Comparison of ENCODE assay signal across 10 cellular contexts in the genomic region with DNA sequence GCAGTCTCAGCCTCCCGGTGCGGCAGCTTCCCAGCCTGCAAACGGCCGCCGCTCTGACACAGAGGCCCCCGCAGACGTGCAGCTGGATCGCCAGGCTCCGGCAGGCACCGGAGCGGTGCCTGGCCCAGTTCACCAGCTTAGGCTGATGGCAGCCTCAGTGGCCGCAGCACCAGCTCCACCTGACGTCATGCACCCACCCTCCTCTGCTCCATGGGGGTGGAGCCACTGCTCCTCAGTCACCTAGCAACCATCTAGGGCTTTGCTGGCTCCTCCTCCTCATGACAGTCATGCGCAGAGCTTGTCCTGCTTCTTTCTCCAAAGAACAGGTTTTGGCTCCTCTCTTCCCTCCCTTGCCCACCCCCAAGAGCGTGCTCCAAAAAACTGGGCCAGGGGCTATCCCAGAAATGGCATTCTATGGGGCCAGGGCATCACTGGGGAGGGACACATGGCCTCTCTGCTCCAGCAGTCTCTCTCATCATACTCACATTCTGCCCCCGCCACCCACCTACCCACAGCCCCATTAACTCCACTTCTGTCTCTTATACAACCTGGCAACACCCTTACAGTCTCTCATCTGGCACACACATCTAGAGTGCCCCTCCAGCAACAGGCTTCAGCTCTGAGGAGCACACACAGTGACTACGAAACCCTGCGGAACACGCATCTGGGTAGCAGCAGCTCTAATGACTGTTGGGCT. TPM values are rescaled to one million over a fixed set of nuclear protein-coding genes. Genes with fewer than 3 reads are reported as not detected.
DNase-seq lines count a peak whose midpoint lies in the region; ATAC-seq and TF ChIP-seq lines count a peak whose summit lies in the region.
"Had no signal": no experiment of that assay in that cellular context is flagged by ENCODE, and none has a peak within 500 bp of the region (broad histone marks: within the 10 kb centered on the region; RNA-seq: fewer than 3 reads in every experiment).

No MANE protein-coding gene starts in this region.

- H3K36me3 ChIP-seq in ACC112 (ENCODE audit: insufficient read depth, low read length) (peaks cover 16% of the 10 kb centered on the region; the same call in 1 of the 2 replicates), thoracic aorta (peaks cover 33% of the 10 kb centered on the region)

- H3K27ac ChIP-seq in ACC112 (ENCODE audit: low read depth, low read length) (no peak overlapping the region), thoracic aorta (peak overlapping the region in 1 of 2 donors; percentile 27)
- H3K27ac ChIP-seq: C4-2B, SJSA1 had no signal

- H3K9me3 ChIP-seq in thoracic aorta: no peaks in the 10 kb centered on the region
- H3K9me3 ChIP-seq: SJSA1 had no signal

- H2AFZ ChIP-seq in ACC112 (ENCODE audit: low read length, unreplicated experiment): no peak overlapping the region

- H3K4me3 ChIP-seq in ACC112 (ENCODE audit: low read depth, low read length): peak overlapping the region; percentile 44
- H3K4me3 ChIP-seq in thoracic aorta: peak overlapping the region; percentile 60
- H3K4me3 ChIP-seq: SJSA1 had no signal

- ATAC-seq in thoracic aorta (ENCODE audit: insufficient number of reproducible peaks, low FRiP score, low read depth) (peak; percentile 60), GM19467 (IDR thresholded peaks at IDR 0.05; ENCODE audit: unreplicated experiment) (no peak)

- peaks cover 30% of the 10 kb centered on the region for H3K79me2 ChIP-seq in ACC112 (ENCODE audit: control insufficient read depth, insufficient read depth, low read length, unreplicated experiment)

- DNase-seq in NCI-H187 (lab: John Stamatoyannopoulos, UW) (peak; percentile 44 to 63), cerebellum (ENCODE audit: low spot score) (peak; percentile 100), kidney glomerular epithelial cell (lab: John Stamatoyannopoulos, UW) (peak; percentile 93), thoracic aorta (ENCODE audit: low spot score) (peak; percentile 47), HPDE6-E6E7 (ENCODE audit: extremely low spot score) (no peak), cortex of kidney (lab: John Stamatoyannopoulos, UW) (no peak)

- peaks cover 27% of the 10 kb centered on the region for H3K4me1 ChIP-seq in ACC112 (ENCODE audit: control insufficient read depth, insufficient read depth, low read length, unreplicated experiment)
- H3K4me1 ChIP-seq in thoracic aorta (ENCODE audit: control insufficient read depth in 1 of 2, low read depth in 2 of 2): peaks cover 5 to 25% of the 10 kb centered on the region in 2 donors
- H3K4me1 ChIP-seq: SJSA1 had no signal

- H3K27me3 ChIP-seq in ACC112 (ENCODE audit: insufficient read depth, low read length) (no peaks in the 10 kb centered on the region), thoracic aorta (replicated peaks; ENCODE audit: insufficient read depth) (no peaks in the 10 kb centered on the region)
- H3K27me3 ChIP-seq: SJSA1 had no signal

- no peak for TF ChIP-seq CTCF in thoracic aorta (IDR thresholded peaks at IDR 0.05)

RNA-seq across cellular contexts. Expression of a gene that starts 5.5 kb away (rescaled TPM):
- 99.1 TPM for total RNA-seq in cerebellum
- total RNA-seq in thoracic aorta: 100 to 1,000 TPM; 123 to 332 TPM

RNA-seq across cellular contexts. Expression of a gene that starts 31.4 kb away (rescaled TPM):
- 5.9 TPM for total RNA-seq in cerebellum
- total RNA-seq in thoracic aorta: 1 to 10 TPM; 2.2 to 9.5 TPM

RNA-seq across cellular contexts. Expression of a gene that starts 46.8 kb away (rescaled TPM):
- 1.1 TPM for total RNA-seq in cerebellum
- total RNA-seq in thoracic aorta: 1 to 10 TPM; 1.7 to 1.9 TPM

RNA-seq across cellular contexts. Expression of a gene that starts 46.9 kb away (rescaled TPM):
- 18.3 TPM for total RNA-seq in cerebellum
- total RNA-seq in thoracic aorta: 1 to 10 TPM; 6.1 to 6.2 TPM

Comparison
In these comparisons a context has a peak if more than half of its experiments do, and no peak if none do; other contexts are left out.
1. DNase-seq: peak in NCI-H187 (2 of 2), cerebellum (single experiment), kidney glomerular epithelial cell (single experiment) and thoracic aorta (single experiment); none in HPDE6-E6E7 (single experiment) and cortex of kidney (single experiment).